ENCODE assay signal across 1 cellular context in genomic region chr4:76729460-76729859, GRCh38.
TF ChIP-seq lines count a peak whose summit lies in the region.

No MANE protein-coding gene starts in this region.

TF ChIP-seq in GM23338, 12 proteins besides CTCF, POLR2A, EP300 and RAD21 (continued from another document):
- TF ChIP-seq ZNF462 (CRISPR knock-in tag; IDR thresholded peaks at IDR 0.05) (no peak), ZNF331 (CRISPR knock-in tag; IDR thresholded peaks at IDR 0.05; ENCODE audit: low read depth) (no peak), POLR2AphosphoS5 (IDR thresholded peaks at IDR 0.05; ENCODE audit: low read depth) (no peak), STAT1 (IDR thresholded peaks at IDR 0.05; ENCODE audit: unreplicated experiment) (no peak), REST (IDR thresholded peaks at IDR 0.05; ENCODE audit: unreplicated experiment) (no peak), NANOG (IDR thresholded peaks at IDR 0.05; ENCODE audit: borderline replicate concordance) (no peak), CREB1 (CRISPR knock-in tag; IDR thresholded peaks at IDR 0.05; ENCODE audit: low read depth) (no peak)
